Comparison of ENCODE assay signal across 12 cellular contexts in genomic region chr22:35334010-35334409, GRCh38. TPM values are rescaled to one million over a fixed set of nuclear protein-coding genes. Genes with fewer than 3 reads are reported as not detected.
DNase-seq lines count a peak whose midpoint lies in the region; ATAC-seq and TF ChIP-seq lines count a peak whose summit lies in the region.
"Had no signal": no experiment of that assay in that cellular context is flagged by ENCODE, and none has a peak within 500 bp of the region (broad histone marks: within the 10 kb centered on the region; RNA-seq: fewer than 3 reads in every experiment).

No MANE protein-coding gene starts in this region.

- 66 to 78% methylated on average over 7 to 9 of the region's 9 CpGs for WGBS in tibial nerve, 2 donors

- peak overlapping the region in 1 of 2 donors; percentile 15 for H3K4me3 Mint-ChIP-seq in activated T-cell treated with anti-CD3 and anti-CD28 coated beads, Interleukin-2, amount 50 U/mL, for 72 hours

- TF ChIP-seq CTCF in tibial nerve (IDR thresholded peaks at IDR 0.05): no peak

- no peak for TF ChIP-seq EP300 in tibial nerve (IDR thresholded peaks at IDR 0.05)

- ATAC-seq in activated T-cell treated with anti-CD3 and anti-CD28 coated beads, Interleukin-2, amount 50 U/mL, for 72 hours (replicated peaks in 1 of 2): peak; percentile 36
- ATAC-seq in HG02610 (IDR thresholded peaks at IDR 0.05; ENCODE audit: unreplicated experiment): no peak
- ATAC-seq in GM18502 (IDR thresholded peaks at IDR 0.05; ENCODE audit: poor library complexity, unreplicated experiment): no peak

- peaks cover 29% of the 10 kb centered on the region for H3K36me3 ChIP-seq in KOPT-K1 (ENCODE audit: insufficient read depth, low read length)
- H3K36me3 ChIP-seq in tibial nerve: peaks cover 2 to 99% (median 26%) of the 10 kb centered on the region in 3 donors

- H3K4me1 ChIP-seq in tibial nerve: peaks cover 0 to 10% (median 2%) of the 10 kb centered on the region in 4 donors
- H3K4me1 ChIP-seq: SJSA1 had no signal

- H3K36me3 Mint-ChIP-seq in activated T-cell treated with anti-CD3 and anti-CD28 coated beads, Interleukin-2, amount 50 U/mL, for 72 hours (ENCODE audit: insufficient read depth in 2 of 2): peaks cover 2 to 3% of the 10 kb centered on the region in 2 donors

- H3K4me3 ChIP-seq in tibial nerve: no peak overlapping the region
- H3K4me3 ChIP-seq: SJSA1 had no signal

- H3K27ac ChIP-seq in KOPT-K1 (ENCODE audit: low read depth, low read length, poor library complexity, severe bottlenecking) (peak overlapping the region; percentile 76), tibial nerve (no peak overlapping the region)
- H3K27ac ChIP-seq: SJSA1 had no signal

- H3K27me3 ChIP-seq in tibial nerve: no peaks in the 10 kb centered on the region
- H3K27me3 ChIP-seq: SJSA1 had no signal

- DNase-seq in activated T-cell treated with anti-CD3 and anti-CD28 coated beads for 48 hours (ENCODE audit: low read depth) (peak; percentile 39), activated T-cell treated with anti-CD3 and anti-CD28 coated beads for 4 hours (no peak), tibial nerve (ENCODE audit: low spot score in 2 of 2) (no peak)
- DNase-seq in activated T-cell treated with anti-CD3 and anti-CD28 coated beads, Interleukin-2, amount 50 U/mL, for 72 hours: no peak
- peak; percentile 13 for DNase-seq in stimulated activated CD4-positive, alpha-beta T cell treated with anti-CD3 and anti-CD28 coated beads, Interleukin-2, amount 100 ng/mL, for 4 hours (ENCODE audit: low read depth)
- DNase-seq: KG1, mesenchymal stem cell, trophoblast cell had no signal

- no peaks in the 10 kb centered on the region for H3K9me3 ChIP-seq in KOPT-K1 (ENCODE audit: insufficient read depth, low read length, poor library complexity, severe bottlenecking)
- H3K9me3 ChIP-seq in tibial nerve: no peaks in the 10 kb centered on the region
- H3K9me3 ChIP-seq: SJSA1 had no signal

- H3K4me1 Mint-ChIP-seq in activated T-cell treated with anti-CD3 and anti-CD28 coated beads, Interleukin-2, amount 50 U/mL, for 72 hours (ENCODE audit: low read depth): peaks cover 34% of the 10 kb centered on the region

- no peaks in the 10 kb centered on the region for H3K27me3 Mint-ChIP-seq in activated T-cell treated with anti-CD3 and anti-CD28 coated beads, Interleukin-2, amount 50 U/mL, for 72 hours (ENCODE audit: low read depth)

- H3K9me3 Mint-ChIP-seq in activated T-cell treated with anti-CD3 and anti-CD28 coated beads, Interleukin-2, amount 50 U/mL, for 72 hours: no peaks in the 10 kb centered on the region

- TF ChIP-seq POLR2A in tibial nerve (IDR thresholded peaks at IDR 0.05): no peak

- no peak overlapping the region for H3K27ac Mint-ChIP-seq in activated T-cell treated with anti-CD3 and anti-CD28 coated beads, Interleukin-2, amount 50 U/mL, for 72 hours

RNA-seq across cellular contexts. Expression of gene TOM1, which starts 34.3 kb away (rescaled TPM):
- total RNA-seq in activated T-cell treated with anti-CD3 and anti-CD28 coated beads, Interleukin-2, amount 50 U/mL, for 72 hours: 10 to 100 TPM; 38.4 to 40.4 TPM
- 100 to 1,000 TPM in 1 of 4 donors, 10 to 100 TPM in 3; 64.7 to 114 (median 86.5) TPM for total RNA-seq in tibial nerve

RNA-seq across cellular contexts. Expression of gene HMOX1, which starts 46.9 kb away (rescaled TPM):
- under 1 TPM; 0.34 to 0.76 TPM for total RNA-seq in activated T-cell treated with anti-CD3 and anti-CD28 coated beads, Interleukin-2, amount 50 U/mL, for 72 hours
- total RNA-seq in tibial nerve: 10 to 100 TPM in 3 of 4 donors, 1 to 10 TPM in 1; 7.5 to 53.7 (median 19.0) TPM

Comparison
In these comparisons a context has a peak if more than half of its experiments do, and no peak if none do; other contexts are left out.
1. DNase-seq: peak in activated T-cell treated with anti-CD3 and anti-CD28 coated beads for 48 hours (single experiment) and stimulated activated CD4-positive, alpha-beta T cell treated with anti-CD3 and anti-CD28 coated beads, Interleukin-2, amount 100 ng/mL, for 4 hours (single experiment); none in activated T-cell treated with anti-CD3 and anti-CD28 coated beads for 4 hours (single experiment), activated T-cell treated with anti-CD3 and anti-CD28 coated beads, Interleukin-2, amount 50 U/mL, for 72 hours (0 of 2) and tibial nerve (0 of 2).
2. ATAC-seq: peak in activated T-cell treated with anti-CD3 and anti-CD28 coated beads, Interleukin-2, amount 50 U/mL, for 72 hours (2 of 2); none in HG02610 (single experiment) and GM18502 (single experiment).
3. RNA of gene HMOX1, which starts 46.9 kb away (total RNA-seq): 7.5 to 53.7 TPM in tibial nerve; 0.34 to 0.76 TPM in activated T-cell treated with anti-CD3 and anti-CD28 coated beads, Interleukin-2, amount 50 U/mL, for 72 hours; every median in the first group is over 4 times any median in the second.